ENCODE assay signal across 19 cellular contexts in genomic region chr3:125349055-125349454, GRCh38.
"Had no signal": no experiment of that assay in that cellular context is flagged by ENCODE, and none has a peak within 500 bp of the region (broad histone marks: within the 10 kb centered on the region; RNA-seq: fewer than 3 reads in every experiment).

No MANE protein-coding gene starts in this region.

- H3K27ac ChIP-seq: breast epithelium, epithelial cell of prostate, gastrocnemius medialis, heart left ventricle, prostate gland, upper lobe of left lung had no signal

- H3K4me3 Mint-ChIP-seq: activated B cell treated with CpG ODN at 0.5 μM for 24 hours; activated CD8-positive, alpha-beta T cell treated with anti-CD3 and anti-CD28 coated beads for 36 hours; activated T-cell treated with anti-CD3 and anti-CD28 coated beads, Interleukin-2, amount 50 U/mL, for 72 hours; dendritic cell treated with granulocyte-macrophage colony-stimulating factor and Interleukin-4, amounts not matched to agents 40 ng/mL and 50 ng/mL, for 4 days; stimulated activated naive CD8-positive, alpha-beta T cell treated with anti-CD3 and anti-CD28 coated beads, Interleukin-15, amount 100 ng/mL, for 72 hours had no signal

- ATAC-seq: activated CD8-positive, alpha-beta T cell treated with anti-CD3 and anti-CD28 coated beads for 36 hours; activated T-cell treated with anti-CD3 and anti-CD28 coated beads, Interleukin-2, amount 50 U/mL, for 72 hours; gastrocnemius medialis; heart left ventricle; left cardiac atrium; sciatic nerve; stimulated activated naive CD8-positive, alpha-beta T cell treated with anti-CD3 and anti-CD28 coated beads, Interleukin-15, amount 100 ng/mL, for 72 hours had no signal

- H3K27me3 Mint-ChIP-seq: activated B cell treated with CpG ODN at 0.5 μM for 24 hours; activated CD8-positive, alpha-beta T cell treated with anti-CD3 and anti-CD28 coated beads for 36 hours; dendritic cell treated with granulocyte-macrophage colony-stimulating factor and Interleukin-4, amounts not matched to agents 40 ng/mL and 50 ng/mL, for 4 days; stimulated activated naive CD8-positive, alpha-beta T cell treated with anti-CD3 and anti-CD28 coated beads, Interleukin-15, amount 100 ng/mL, for 72 hours had no signal

- H3K36me3 ChIP-seq: ascending aorta, breast epithelium, gastrocnemius medialis, heart left ventricle, prostate gland, upper lobe of left lung had no signal

- H3K4me3 ChIP-seq: ascending aorta, breast epithelium, gastrocnemius medialis, heart left ventricle, prostate gland, upper lobe of left lung had no signal

- H3K9me3 ChIP-seq: breast epithelium, gastrocnemius medialis, prostate gland had no signal

- H3K27ac Mint-ChIP-seq: activated B cell treated with CpG ODN at 0.5 μM for 24 hours; activated T-cell treated with anti-CD3 and anti-CD28 coated beads, Interleukin-2, amount 50 U/mL, for 72 hours; dendritic cell treated with granulocyte-macrophage colony-stimulating factor and Interleukin-4, amounts not matched to agents 40 ng/mL and 50 ng/mL, for 4 days; stimulated activated naive CD8-positive, alpha-beta T cell treated with anti-CD3 and anti-CD28 coated beads, Interleukin-15, amount 100 ng/mL, for 72 hours had no signal

- H3K27me3 ChIP-seq: ascending aorta, breast epithelium, gastrocnemius medialis, heart left ventricle, upper lobe of left lung had no signal

- H3K4me1 ChIP-seq: breast epithelium, prostate gland had no signal

- DNase-seq: activated B cell treated with CpG ODN at 0.5 μM for 24 hours; activated CD4-positive, alpha-beta T cell treated with anti-CD3 and anti-CD28 coated beads for 48 hours; activated CD8-positive, alpha-beta T cell treated with anti-CD3 and anti-CD28 coated beads for 36 hours; activated gamma-delta T cell; activated T-cell treated with anti-CD3 and anti-CD28 coated beads, Interleukin-2, amount 50 U/mL, for 72 hours; cerebellar nuclear complex; effector memory CD4-positive, alpha-beta T cell; gastrocnemius medialis; heart left ventricle; left cardiac atrium; nucleus accumbens; stimulated activated naive CD8-positive, alpha-beta T cell treated with anti-CD3 and anti-CD28 coated beads, Interleukin-15, amount 100 ng/mL, for 72 hours; upper lobe of left lung had no signal
